Comparison of ENCODE assay signal across 22 cellular contexts in genomic region chr13:77196052-77196618, GRCh38.
DNase-seq lines count a peak whose midpoint lies in the region; ATAC-seq and TF ChIP-seq lines count a peak whose summit lies in the region.
"Had no signal": no experiment of that assay in that cellular context is flagged by ENCODE, and none has a peak within 500 bp of the region (broad histone marks: within the 10 kb centered on the region; RNA-seq: fewer than 3 reads in every experiment).

No MANE protein-coding gene starts in this region.

- no peaks in the 10 kb centered on the region for H3K9me3 ChIP-seq in left ventricle myocardium inferior (replicated peaks)
- H3K9me3 ChIP-seq in heart right ventricle = no peaks in the 10 kb centered on the region
- H3K9me3 ChIP-seq: A549 had no signal

- WGBS in heart right ventricle, 2 donors = 56 to 61% methylated on average over 4 of the region's 4 CpGs

- H3K36me3 ChIP-seq in left ventricle myocardium inferior = peaks cover 66% of the 10 kb centered on the region
- peaks cover 0 to 80% (median 10%) of the 10 kb centered on the region in 9 donors for H3K36me3 ChIP-seq in heart right ventricle

- H3K27me3 ChIP-seq in left ventricle myocardium inferior (ENCODE audit: low read depth) (no peaks in the 10 kb centered on the region), heart right ventricle (no peaks in the 10 kb centered on the region)

- H3K27ac ChIP-seq in left ventricle myocardium inferior (replicated peaks) (no peak overlapping the region), heart right ventricle (no peak overlapping the region)
- H3K27ac ChIP-seq: A549, PC-9 had no signal

- no peak for TF ChIP-seq CTCF in left ventricle myocardium inferior (IDR thresholded peaks at IDR 0.05; ENCODE audit: borderline replicate concordance)
- TF ChIP-seq CTCF in heart right ventricle (IDR thresholded peaks at IDR 0.05) = no peak

- intact Hi-C loops in Right ventricle myocardium superior (cut with DNase I) = no loop called here
- intact Hi-C loops in left ventricle myocardium inferior (cut with micrococcal nuclease) = no loop called here
- intact Hi-C loops in heart right ventricle (cut with DNase I) = no loop called here

- DNase-seq in Right ventricle myocardium superior = no peak
- no peak for DNase-seq in left ventricle myocardium inferior
- peak; percentile 3 for DNase-seq in LHCN-M2 (ENCODE audit: low read depth)
- peak in 1 of 2 donors; percentile 11 for DNase-seq in heart right ventricle
- DNase-seq in 8988T = no peak
- DNase-seq in NCI-H1436 treated with DMSO at 0.1 percent for 48 hours (lab: John Stamatoyannopoulos, UW) = no peak
- no peak for DNase-seq in T1000 (lab: John Stamatoyannopoulos, UW)
- DNase-seq: C1 segment of cervical spinal cord; CD4-positive, alpha-beta memory T cell; COR-L47; KG1; MM.1S; NCI-H1694; NCI-H2029 treated with DMSO at 0.1 percent for 48 hours; NCI-H446 treated with DMSO at 0.1 percent for 48 hours; NCI-H526; NCI-H82; NK-92 treated with Interleukin-12 subunit alpha and Interleukin-12 subunit beta, amount 100 ng/mL, for 24 hours; PC-9; SHP77 had no signal

- no peak overlapping the region for H3K4me3 ChIP-seq in left ventricle myocardium inferior
- no peak overlapping the region for H3K4me3 ChIP-seq in heart right ventricle
- H3K4me3 ChIP-seq: A549, PC-9 had no signal

- H3K4me1 ChIP-seq in left ventricle myocardium inferior = peaks cover 13% of the 10 kb centered on the region
- H3K4me1 ChIP-seq in heart right ventricle = peaks cover 0 to 6% (median 0%) of the 10 kb centered on the region in 9 donors
- H3K4me1 ChIP-seq: A549 had no signal

- ATAC-seq in Right ventricle myocardium superior (ENCODE audit: poor library complexity) = peak; percentile 91
- ATAC-seq in heart right ventricle = peak; percentile 33 to 97 (median 84)
- ATAC-seq: A549, HCT116 had no signal
